In genomic region chr2:194214192-194214591, GRCh38 we compare ENCODE assay signal across 35 cellular contexts.
"Had no signal": no experiment of that assay in that cellular context is flagged by ENCODE, and none has a peak within 500 bp of the region (broad histone marks: within the 10 kb centered on the region; RNA-seq: fewer than 3 reads in every experiment).

No MANE protein-coding gene starts in this region.

- H3K9me3 ChIP-seq: MG63 had no signal

- DNase-seq: Karpas-422, Kasumi-1, KG1, MG63, MM.1S, MV-4-11, NCI-H1048, NCI-H1092, NCI-H1092 treated with DMSO at 0.1 percent for 48 hours, NCI-H1105, NCI-H1105 treated with DMSO at 0.1 percent for 48 hours, NCI-H1417, NCI-H1417 treated with DMSO at 0.1 percent for 48 hours, NCI-H1436, NCI-H1436 treated with DMSO at 0.1 percent for 48 hours, NCI-H146, NCI-H1694, NCI-H1694 treated with DMSO at 0.1 percent for 48 hours, NCI-H187, NCI-H187 treated with DMSO at 0.1 percent for 48 hours, NCI-H1930, NCI-H2029, NCI-H2029 treated with DMSO at 0.1 percent for 48 hours, NCI-H2081, NCI-H2081 treated with DMSO at 0.1 percent for 48 hours, NCI-H2107, NCI-H2171, NCI-H2171 treated with DMSO at 0.1 percent for 48 hours, NCI-H2227 treated with DMSO at 0.1 percent for 48 hours, NCI-H226, NCI-H345, NCI-H446, NCI-H446 treated with DMSO at 0.1 percent for 48 hours, NCI-H510A had no signal

- H3K9ac ChIP-seq: KMS-11 had no signal

- H3K27ac ChIP-seq: KMS-11 had no signal

- H3K36me3 ChIP-seq: MG63 had no signal

- H3K27me3 ChIP-seq: MG63 had no signal

- H3K4me3 ChIP-seq: MG63 had no signal
